Comparison of ENCODE assay signal across 9 cellular contexts in genomic region chr2:105790467-105791118, GRCh38. TPM values are rescaled to one million over a fixed set of nuclear protein-coding genes. Genes with fewer than 3 reads are reported as not detected.
DNase-seq lines count a peak whose midpoint lies in the region; ATAC-seq, FAIRE-seq and TF ChIP-seq lines count a peak whose summit lies in the region.
"Had no signal": no experiment of that assay in that cellular context is flagged by ENCODE, and none has a peak within 500 bp of the region (broad histone marks: within the 10 kb centered on the region; RNA-seq: fewer than 3 reads in every experiment).

No MANE protein-coding gene starts in this region.

- H3K36me3 ChIP-seq in bronchial epithelial cell (ENCODE audit: control insufficient read depth, insufficient read depth, low read length) (no peaks in the 10 kb centered on the region), skeletal muscle satellite cell (ENCODE audit: insufficient read depth, low read length) (no peaks in the 10 kb centered on the region), neural progenitor cell (no peaks in the 10 kb centered on the region), H7 (replicated peaks; ENCODE audit: control insufficient read depth, insufficient read depth, low read length) (no peaks in the 10 kb centered on the region)

- peak overlapping the region; percentile 26 for H3K9ac ChIP-seq in skeletal muscle satellite cell (ENCODE audit: low read depth, low read length)
- H3K9ac ChIP-seq in neural progenitor cell: no peak overlapping the region

- H3K27me3 ChIP-seq in bronchial epithelial cell (ENCODE audit: control insufficient read depth, insufficient read depth, low read length) (no peaks in the 10 kb centered on the region), skeletal muscle satellite cell (ENCODE audit: control insufficient read depth, insufficient read depth, low read length) (no peaks in the 10 kb centered on the region), neural progenitor cell (no peaks in the 10 kb centered on the region), H7 (ENCODE audit: control insufficient read depth, insufficient read depth, low read length) (no peaks in the 10 kb centered on the region)

- H3K4me3 Mint-ChIP-seq in T-helper 2 cell treated with Interferon-gamma antibody and Interleukin-4, amounts not matched to agents 5 μg/mL and 100 μg/mL, for 36 hours: peak overlapping the region; percentile 80
- H3K4me3 Mint-ChIP-seq in neural progenitor cell: no peak overlapping the region

- no peak overlapping the region for H3K27ac ChIP-seq in neural progenitor cell
- H3K27ac ChIP-seq: SK-N-MC had no signal

- H3K4me3 ChIP-seq in bronchial epithelial cell (ENCODE audit: low read depth, low read length) (no peak overlapping the region), skeletal muscle satellite cell (ENCODE audit: low read length) (peak overlapping the region; percentile 30), neural progenitor cell (no peak overlapping the region), H7 (ENCODE audit: insufficient read depth, low read depth, low read length) (no peak overlapping the region)
- H3K4me3 ChIP-seq: SK-N-MC had no signal

- no peak for DNase-seq in T-helper 2 cell treated with Interferon-gamma antibody and Interleukin-4, amounts not matched to agents 5 μg/mL and 100 μg/mL, for 36 hours (ENCODE audit: low spot score)
- DNase-seq in T-helper 2 cell: no peak
- peak; percentile 80 for DNase-seq in bronchial epithelial cell (ENCODE audit: low read depth)
- no peak for DNase-seq in NCI-H524 treated with DMSO at 0.1 percent for 48 hours (lab: John Stamatoyannopoulos, UW)
- no peak for DNase-seq in neural progenitor cell (ENCODE audit: low spot score)
- no peak for DNase-seq in H7

- H3K27ac Mint-ChIP-seq in T-helper 2 cell treated with Interferon-gamma antibody and Interleukin-4, amounts not matched to agents 5 μg/mL and 100 μg/mL, for 36 hours: peak overlapping the region; percentile 88
- no peak overlapping the region for H3K27ac Mint-ChIP-seq in neural progenitor cell

- H3K79me2 ChIP-seq in neural progenitor cell (ENCODE audit: low read depth): peaks cover 97% of the 10 kb centered on the region

- peaks cover 23% of the 10 kb centered on the region for H3K4me1 ChIP-seq in skeletal muscle satellite cell (ENCODE audit: control insufficient read depth, insufficient read depth, low read length)
- peaks cover 13% of the 10 kb centered on the region for H3K4me1 ChIP-seq in neural progenitor cell

- H3K27me3 Mint-ChIP-seq in T-helper 2 cell treated with Interferon-gamma antibody and Interleukin-4, amounts not matched to agents 5 μg/mL and 100 μg/mL, for 36 hours (ENCODE audit: low read depth): no peaks in the 10 kb centered on the region
- H3K27me3 Mint-ChIP-seq in neural progenitor cell (ENCODE audit: insufficient read depth, low read depth): peaks cover 6% of the 10 kb centered on the region

- H2AFZ ChIP-seq in neural progenitor cell (replicated peaks): no peak overlapping the region

- peaks cover 32% of the 10 kb centered on the region for H3K36me3 Mint-ChIP-seq in T-helper 2 cell treated with Interferon-gamma antibody and Interleukin-4, amounts not matched to agents 5 μg/mL and 100 μg/mL, for 36 hours (ENCODE audit: low read depth)
- H3K36me3 Mint-ChIP-seq in neural progenitor cell: peaks cover 31% of the 10 kb centered on the region

- peaks cover 86% of the 10 kb centered on the region for H3K4me1 Mint-ChIP-seq in T-helper 2 cell treated with Interferon-gamma antibody and Interleukin-4, amounts not matched to agents 5 μg/mL and 100 μg/mL, for 36 hours (ENCODE audit: low read depth)
- H3K4me1 Mint-ChIP-seq in neural progenitor cell: peaks cover 6% of the 10 kb centered on the region

- ATAC-seq in HG03558 (IDR thresholded peaks at IDR 0.05; ENCODE audit: extremely low read depth, unreplicated experiment): peak; percentile 5

- no peak for TF ChIP-seq CTCF in bronchial epithelial cell (IDR thresholded peaks at IDR 0.05; ENCODE audit: insufficient read depth, low read length, severe bottlenecking)
- no peak for TF ChIP-seq CTCF in neural progenitor cell (IDR thresholded peaks at IDR 0.05)

- no peaks in the 10 kb centered on the region for H3F3A ChIP-seq in neural progenitor cell (ENCODE audit: low read depth)

- no peaks in the 10 kb centered on the region for H3K9me3 Mint-ChIP-seq in T-helper 2 cell treated with Interferon-gamma antibody and Interleukin-4, amounts not matched to agents 5 μg/mL and 100 μg/mL, for 36 hours
- peaks cover 14% of the 10 kb centered on the region for H3K9me3 Mint-ChIP-seq in neural progenitor cell

- H4K20me1 ChIP-seq in neural progenitor cell (ENCODE audit: low read depth): peaks cover 73% of the 10 kb centered on the region

- no peak for FAIRE-seq in bronchial epithelial cell (lab: Jason Lieb, UNC)

- H3K9me3 ChIP-seq in skeletal muscle satellite cell (replicated peaks; ENCODE audit: low read length) (no peaks in the 10 kb centered on the region), neural progenitor cell (ENCODE audit: low read depth) (no peaks in the 10 kb centered on the region)

- H3K4me2 ChIP-seq in skeletal muscle satellite cell (ENCODE audit: low read length) (peak overlapping the region; percentile 68), neural progenitor cell (no peak overlapping the region)

RNA-seq across cellular contexts. Expression of gene NCK2, which starts 45.9 kb away (rescaled TPM):
- total RNA-seq in bronchial epithelial cell (90.0 and 99.3 TPM in 2 replicates), neural progenitor cell (ENCODE audit: low replicate concordance) (26.2 and 32.8 TPM in 2 replicates)
- total RNA-seq in skeletal muscle satellite cell (2012; rRNA removed): 11.6 and 12.2 TPM in 2 replicates
- total RNA-seq in H7 (2014; rRNA removed; shearing (Covaris generic)): 69.8 and 80.3 TPM in 2 replicates
